Comparison of ENCODE assay signal across 14 cellular contexts in genomic region chr2:52416340-52416739, GRCh38.
DNase-seq lines count a peak whose midpoint lies in the region; ATAC-seq and TF ChIP-seq lines count a peak whose summit lies in the region.
"Had no signal": no experiment of that assay in that cellular context is flagged by ENCODE, and none has a peak within 500 bp of the region (broad histone marks: within the 10 kb centered on the region; RNA-seq: fewer than 3 reads in every experiment).

No MANE protein-coding gene starts in this region.

- H4K20me1 ChIP-seq in H9 (ENCODE audit: control insufficient read depth, insufficient read depth, insufficient read length) = no peaks in the 10 kb centered on the region

- peak; percentile 28; the same call in 1 of the 2 replicates for TF ChIP-seq CTCF in 22Rv1 (IDR thresholded peaks at IDR 0.05)
- peak; percentile 62 for TF ChIP-seq CTCF in H9 (conservative IDR thresholded peaks at IDR 0.05)
- no peak for TF ChIP-seq CTCF in GM13976 (IDR thresholded peaks at IDR 0.05; ENCODE audit: borderline replicate concordance, control extremely low read depth, extremely low read depth, insufficient read depth, missing control alignments)
- no peak for TF ChIP-seq CTCF in activated CD8-positive, alpha-beta T cell treated with anti-CD3 and anti-CD28 coated beads for 36 hours (IDR thresholded peaks at IDR 0.05)

- H3K23me2 ChIP-seq in H9 (ENCODE audit: insufficient read length, low read depth, low read length, poor library complexity, severe bottlenecking) = no peaks in the 10 kb centered on the region

- no peak overlapping the region for H2BK12ac ChIP-seq in H9 (ENCODE audit: insufficient read length, low read depth, low read length)

- no peak overlapping the region for H3K4me3 Mint-ChIP-seq in H9
- no peak overlapping the region for H3K4me3 Mint-ChIP-seq in activated T-helper 1 cell treated with anti-CD3 and anti-CD28 coated beads, Interleukin-12 subunit alpha, Interleukin-12 subunit beta, Interleukin-2, Interleukin-4 antibody, amounts not matched to agents 30 ng/mL and 10 ng/mL and 1 ng/mL, durations not matched to agents 14 hours and 24 hours and 36 hours
- no peak overlapping the region for H3K4me3 Mint-ChIP-seq in activated CD8-positive, alpha-beta T cell treated with anti-CD3 and anti-CD28 coated beads for 36 hours
- H3K4me3 Mint-ChIP-seq: CD14-positive monocyte had no signal

- no peak overlapping the region for H4K5ac ChIP-seq in H9 (ENCODE audit: insufficient read length, low read depth, low read length)

- H2BK20ac ChIP-seq in H9 (ENCODE audit: low read depth, low read length, poor library complexity, severe bottlenecking) = no peak overlapping the region

- peaks cover 10 to 30% (median 15%) of the 10 kb centered on the region in 3 experiments for H3K36me3 Mint-ChIP-seq in H9 (ENCODE audit: insufficient read depth in 1 of 3, low read depth in 3 of 3)
- H3K36me3 Mint-ChIP-seq in activated naive CD4-positive, alpha-beta T cell treated with anti-CD3 and anti-CD28 coated beads, Interleukin-2, amount 50 U/mL, for 72 hours = no peaks in the 10 kb centered on the region
- no peaks in the 10 kb centered on the region for H3K36me3 Mint-ChIP-seq in activated T-helper 1 cell treated with anti-CD3 and anti-CD28 coated beads, Interleukin-12 subunit alpha, Interleukin-12 subunit beta, Interleukin-2, Interleukin-4 antibody, amounts not matched to agents 30 ng/mL and 10 ng/mL and 1 ng/mL, durations not matched to agents 14 hours and 24 hours and 36 hours (ENCODE audit: low read depth)
- H3K36me3 Mint-ChIP-seq in activated CD8-positive, alpha-beta T cell treated with anti-CD3 and anti-CD28 coated beads for 36 hours (ENCODE audit: low read depth) = no peaks in the 10 kb centered on the region
- H3K36me3 Mint-ChIP-seq: CD14-positive monocyte had no signal

- H3K27ac Mint-ChIP-seq in H9 = no peak overlapping the region
- H3K27ac Mint-ChIP-seq in activated naive CD4-positive, alpha-beta T cell treated with anti-CD3 and anti-CD28 coated beads, Interleukin-2, amount 50 U/mL, for 72 hours = no peak overlapping the region
- no peak overlapping the region for H3K27ac Mint-ChIP-seq in activated T-helper 1 cell treated with anti-CD3 and anti-CD28 coated beads, Interleukin-12 subunit alpha, Interleukin-12 subunit beta, Interleukin-2, Interleukin-4 antibody, amounts not matched to agents 30 ng/mL and 10 ng/mL and 1 ng/mL, durations not matched to agents 14 hours and 24 hours and 36 hours
- H3K27ac Mint-ChIP-seq in activated CD8-positive, alpha-beta T cell treated with anti-CD3 and anti-CD28 coated beads for 36 hours = no peak overlapping the region
- H3K27ac Mint-ChIP-seq: CD14-positive monocyte had no signal

- no peak overlapping the region for H2AK5ac ChIP-seq in H9 (ENCODE audit: insufficient read length, low read length)

- H4K91ac ChIP-seq in H9 (ENCODE audit: insufficient read length, low read depth, low read length) = no peak overlapping the region

- H3K9me3 Mint-ChIP-seq in H9 = peaks cover 24 to 27% of the 10 kb centered on the region in 2 experiments
- peaks cover 6 to 22% of the 10 kb centered on the region in 2 donors for H3K9me3 Mint-ChIP-seq in activated naive CD4-positive, alpha-beta T cell treated with anti-CD3 and anti-CD28 coated beads, Interleukin-2, amount 50 U/mL, for 72 hours
- no peaks in the 10 kb centered on the region for H3K9me3 Mint-ChIP-seq in activated T-helper 1 cell treated with anti-CD3 and anti-CD28 coated beads, Interleukin-12 subunit alpha, Interleukin-12 subunit beta, Interleukin-2, Interleukin-4 antibody, amounts not matched to agents 30 ng/mL and 10 ng/mL and 1 ng/mL, durations not matched to agents 14 hours and 24 hours and 36 hours
- H3K9me3 Mint-ChIP-seq in activated CD8-positive, alpha-beta T cell treated with anti-CD3 and anti-CD28 coated beads for 36 hours = peaks cover 7% of the 10 kb centered on the region

- no peak overlapping the region for H2BK15ac ChIP-seq in H9 (ENCODE audit: low read depth, low read length)

- H2AFZ ChIP-seq in H9 (ENCODE audit: low read length) = no peak overlapping the region

- H3K4me1 ChIP-seq in H9 (ENCODE audit: insufficient read depth, low read length) = no peaks in the 10 kb centered on the region
- H3K4me1 ChIP-seq: vagina had no signal

- H2BK5ac ChIP-seq in H9 (ENCODE audit: insufficient read length, low read length) = no peak overlapping the region

- H3K27ac ChIP-seq in 22Rv1 = no peak overlapping the region
- no peak overlapping the region for H3K27ac ChIP-seq in H9 (ENCODE audit: insufficient read length, low read depth, low read length)
- H3K27ac ChIP-seq: epithelial cell of prostate, vagina had no signal

- peaks cover 4 to 10% of the 10 kb centered on the region in 2 experiments for H3K4me1 Mint-ChIP-seq in H9
- no peaks in the 10 kb centered on the region for H3K4me1 Mint-ChIP-seq in activated T-helper 1 cell treated with anti-CD3 and anti-CD28 coated beads, Interleukin-12 subunit alpha, Interleukin-12 subunit beta, Interleukin-2, Interleukin-4 antibody, amounts not matched to agents 30 ng/mL and 10 ng/mL and 1 ng/mL, durations not matched to agents 14 hours and 24 hours and 36 hours (ENCODE audit: low read depth)
- H3K4me1 Mint-ChIP-seq in activated CD8-positive, alpha-beta T cell treated with anti-CD3 and anti-CD28 coated beads for 36 hours (ENCODE audit: low read depth) = no peaks in the 10 kb centered on the region
- H3K4me1 Mint-ChIP-seq: CD14-positive monocyte had no signal

- no peak overlapping the region for H3K23ac ChIP-seq in H9 (ENCODE audit: insufficient read length, low read depth, low read length)

- no peak overlapping the region for H3K56ac ChIP-seq in H9 (ENCODE audit: insufficient read length, low read depth, low read length)

- in situ Hi-C loops in SK-MEL-5 (cut with HindIII; ENCODE audit: low pct_unique_long_range_greater_than_20kb, low sequenced_read_pairs) = no loop called here
- in situ Hi-C loops in GM13976 (cut with MboI; ENCODE audit: low sequenced_read_pairs, unreplicated experiment) = no loop called here

- no peaks in the 10 kb centered on the region for H3K27me3 Mint-ChIP-seq in H9 (ENCODE audit: low read depth)
- no peaks in the 10 kb centered on the region for H3K27me3 Mint-ChIP-seq in activated T-helper 1 cell treated with anti-CD3 and anti-CD28 coated beads, Interleukin-12 subunit alpha, Interleukin-12 subunit beta, Interleukin-2, Interleukin-4 antibody, amounts not matched to agents 30 ng/mL and 10 ng/mL and 1 ng/mL, durations not matched to agents 14 hours and 24 hours and 36 hours (ENCODE audit: insufficient read depth)
- H3K27me3 Mint-ChIP-seq in activated CD8-positive, alpha-beta T cell treated with anti-CD3 and anti-CD28 coated beads for 36 hours = no peaks in the 10 kb centered on the region

- H3K14ac ChIP-seq in H9 (ENCODE audit: insufficient read depth, low read length) = no peak overlapping the region

- no peak overlapping the region for H3K9ac ChIP-seq in H9 (ENCODE audit: extremely low read depth, insufficient read length, low read length)

- H3K4me2 ChIP-seq in H9 (ENCODE audit: insufficient read depth, insufficient read length, low read length) = no peak overlapping the region

- no peak for DNase-seq in H9
- DNase-seq in SK-MEL-5 (ENCODE audit: low read depth, low spot score) = peak; percentile 61
- peak; percentile 15 for DNase-seq in iPS-NIHi11 (ENCODE audit: low spot score)
- DNase-seq in GM13976 (ENCODE audit: low spot score) = no peak
- DNase-seq in activated naive CD4-positive, alpha-beta T cell treated with anti-CD3 and anti-CD28 coated beads, Interleukin-2, amount 50 U/mL, for 72 hours (ENCODE audit: low spot score in 2 of 2) = no peak
- no peak for DNase-seq in activated T-helper 1 cell treated with anti-CD3 and anti-CD28 coated beads, Interleukin-12 subunit alpha, Interleukin-12 subunit beta, Interleukin-2, Interleukin-4 antibody, amounts not matched to agents 30 ng/mL and 10 ng/mL and 1 ng/mL, durations not matched to agents 14 hours and 24 hours and 36 hours (ENCODE audit: low spot score)
- no peak for DNase-seq in activated CD8-positive, alpha-beta T cell treated with anti-CD3 and anti-CD28 coated beads for 36 hours
- DNase-seq: activated T-cell treated with anti-CD3 and anti-CD28 coated beads for 4 hours, NCI-H1930, small intestine had no signal

- no peak overlapping the region for H3T11ph ChIP-seq in H9 (ENCODE audit: low read length)

- H3K9me3 ChIP-seq in H9 (ENCODE audit: control insufficient read depth, low read depth, low read length) = no peaks in the 10 kb centered on the region
- H3K9me3 ChIP-seq: vagina had no signal

- no peak for ATAC-seq in activated naive CD4-positive, alpha-beta T cell treated with anti-CD3 and anti-CD28 coated beads, Interleukin-2, amount 50 U/mL, for 72 hours
- no peak for ATAC-seq in activated CD8-positive, alpha-beta T cell treated with anti-CD3 and anti-CD28 coated beads for 36 hours

- POLR2A ChIA-PET in activated CD8-positive, alpha-beta T cell treated with anti-CD3 and anti-CD28 coated beads for 36 hours (lab: Charles Lee) = no interaction called here

- H2BK120ac ChIP-seq in H9 (ENCODE audit: low read depth, low read length, poor library complexity, severe bottlenecking) = no peak overlapping the region

- no peaks in the 10 kb centered on the region for H3K27me3 ChIP-seq in H9 (ENCODE audit: insufficient read depth, low read length)
- H3K27me3 ChIP-seq: vagina had no signal

- CTCF ChIA-PET in activated CD8-positive, alpha-beta T cell treated with anti-CD3 and anti-CD28 coated beads for 36 hours (lab: Charles Lee) = no interaction called here

- no peak overlapping the region for H3K18ac ChIP-seq in H9 (ENCODE audit: insufficient read length, low read depth, low read length)

- no peaks in the 10 kb centered on the region for H3K79me1 ChIP-seq in H9 (ENCODE audit: insufficient read depth, low read depth, low read length, poor library complexity, severe bottlenecking)

- intact Hi-C loops in activated T-helper 1 cell treated with anti-CD3 and anti-CD28 coated beads, Interleukin-12 subunit alpha, Interleukin-12 subunit beta, Interleukin-2, Interleukin-4 antibody, amounts not matched to agents 30 ng/mL and 10 ng/mL and 1 ng/mL, durations not matched to agents 14 hours and 24 hours and 36 hours (cut with micrococcal nuclease) = no loop called here
- intact Hi-C loops in activated CD8-positive, alpha-beta T cell treated with anti-CD3 and anti-CD28 coated beads for 36 hours (cut with micrococcal nuclease) = no loop called here

- no peaks in the 10 kb centered on the region for H3K79me2 ChIP-seq in H9 (ENCODE audit: insufficient read depth, low read length)

- H4K8ac ChIP-seq in H9 (replicated peaks; ENCODE audit: insufficient read length, low read depth, low read length) = no peak overlapping the region

- no peak overlapping the region for H3K4ac ChIP-seq in H9 (ENCODE audit: low read depth, low read length)

Comparison
In these comparisons a context has a peak if more than half of its experiments do, and no peak if none do; other contexts are left out.
1. CTCF ChIP-seq: peak in 22Rv1 (single experiment) and H9 (single experiment); none in GM13976 (single experiment) and activated CD8-positive, alpha-beta T cell treated with anti-CD3 and anti-CD28 coated beads for 36 hours (single experiment).
2. DNase-seq: peak in SK-MEL-5 (single experiment) and iPS-NIHi11 (single experiment); none in H9 (single experiment), GM13976 (single experiment), activated naive CD4-positive, alpha-beta T cell treated with anti-CD3 and anti-CD28 coated beads, Interleukin-2, amount 50 U/mL, for 72 hours (0 of 2), activated T-helper 1 cell treated with anti-CD3 and anti-CD28 coated beads, Interleukin-12 subunit alpha, Interleukin-12 subunit beta, Interleukin-2, Interleukin-4 antibody, amounts not matched to agents 30 ng/mL and 10 ng/mL and 1 ng/mL, durations not matched to agents 14 hours and 24 hours and 36 hours (single experiment) and activated CD8-positive, alpha-beta T cell treated with anti-CD3 and anti-CD28 coated beads for 36 hours (single experiment).